In genomic region chr18:27109403-27109802, GRCh38 we compare ENCODE assay signal across 19 cellular contexts.
DNase-seq lines count a peak whose midpoint lies in the region; ATAC-seq lines count a peak whose summit lies in the region.
"Had no signal": no experiment of that assay in that cellular context is flagged by ENCODE, and none has a peak within 500 bp of the region (broad histone marks: within the 10 kb centered on the region; RNA-seq: fewer than 3 reads in every experiment).

No MANE protein-coding gene starts in this region.

- no peak overlapping the region for H3K27ac ChIP-seq in right cardiac atrium (ENCODE audit: low read length)
- H3K27ac ChIP-seq: HL-60, SK-N-MC had no signal

- peak; percentile 55 to 67 for ATAC-seq in right cardiac atrium
- no peak for ATAC-seq in GM19324 (IDR thresholded peaks at IDR 0.05; ENCODE audit: low FRiP score, unreplicated experiment)
- no peak for ATAC-seq in GM21390 (IDR thresholded peaks at IDR 0.05; ENCODE audit: unreplicated experiment)
- ATAC-seq: Panc1 had no signal

- no peaks in the 10 kb centered on the region for H3K9me3 ChIP-seq in right cardiac atrium (ENCODE audit: control insufficient read depth, low read length)

- DNase-seq in NCI-H146 (lab: John Stamatoyannopoulos, UW) (peak; percentile 47), NCI-H146 treated with DMSO at 0.1 percent for 48 hours (lab: John Stamatoyannopoulos, UW; ENCODE audit: unreplicated experiment) (no peak), Ammon's horn (ENCODE audit: low spot score) (peak; percentile 69), SK-N-DZ (ENCODE audit: low spot score) (peak; percentile 84), right cardiac atrium (peak in 1 of 3 donors; percentile 53), HUDEP-2 (lab: John Stamatoyannopoulos, UW; ENCODE audit: unreplicated experiment in 76 of 76) (no peak)
- DNase-seq: 8988T; CD4-positive, alpha-beta T cell; DMS153; GDM1; H9; IMR-90; NCI-H1436 treated with DMSO at 0.1 percent for 48 hours; NCI-H510A had no signal

- no peaks in the 10 kb centered on the region for H3K4me1 ChIP-seq in right cardiac atrium (ENCODE audit: control insufficient read depth, insufficient read depth, low read length)

- H3K27me3 ChIP-seq in right cardiac atrium (ENCODE audit: control insufficient read depth, insufficient read depth): no peaks in the 10 kb centered on the region

- 61% methylated on average over 13 of the region's 13 CpGs for WGBS in right cardiac atrium

- intact Hi-C loops in right cardiac atrium (cut with DNase I): no loop called here

- no peak overlapping the region for H3K4me3 ChIP-seq in right cardiac atrium (ENCODE audit: low read length)
- H3K4me3 ChIP-seq: SK-N-MC had no signal

Comparison
In these comparisons a context has a peak if more than half of its experiments do, and no peak if none do; other contexts are left out.
1. DNase-seq: peak in NCI-H146 (single experiment), Ammon's horn (single experiment) and SK-N-DZ (single experiment); none in NCI-H146 treated with DMSO at 0.1 percent for 48 hours (single experiment) and HUDEP-2 (0 of 76).
2. ATAC-seq: peak in right cardiac atrium (2 of 2); none in GM19324 (single experiment) and GM21390 (single experiment).